In genomic region chr6:40535784-40536380, GRCh38 we compare ENCODE assay signal across 22 cellular contexts. TPM values are rescaled to one million over a fixed set of nuclear protein-coding genes. Genes with fewer than 3 reads are reported as not detected.
"Had no signal": no experiment of that assay in that cellular context is flagged by ENCODE, and none has a peak within 500 bp of the region (broad histone marks: within the 10 kb centered on the region; RNA-seq: fewer than 3 reads in every experiment).

No MANE protein-coding gene starts in this region.

- H3K27ac ChIP-seq: heart left ventricle, ovary, thoracic aorta, transverse colon had no signal

- H3K4me3 ChIP-seq: heart left ventricle, ovary, thoracic aorta, transverse colon had no signal

- H3K27me3 ChIP-seq: ovary, transverse colon had no signal

- H3K4me1 Mint-ChIP-seq: neural crest cell; stimulated activated naive B cell treated with anti-CD40 and anti-IgM and Interleukin-4, amounts not matched to agents 10 μg/mL and 1 μg/mL and 100 μg/mL, for 72 hours; stimulated activated naive CD8-positive, alpha-beta T cell treated with anti-CD3 and anti-CD28 coated beads, Interleukin-15, amount 100 ng/mL, for 72 hours had no signal

- H3K36me3 Mint-ChIP-seq: naive thymus-derived CD8-positive, alpha-beta T cell; stimulated activated naive B cell treated with anti-CD40 and anti-IgM and Interleukin-4, amounts not matched to agents 10 μg/mL and 1 μg/mL and 100 μg/mL, for 72 hours had no signal

- H3K9me3 ChIP-seq: heart left ventricle, ovary, thoracic aorta, transverse colon had no signal

- H3K4me3 Mint-ChIP-seq: naive thymus-derived CD8-positive, alpha-beta T cell; neural crest cell; stimulated activated naive B cell treated with anti-CD40 and anti-IgM and Interleukin-4, amounts not matched to agents 10 μg/mL and 1 μg/mL and 100 μg/mL, for 72 hours; stimulated activated naive CD8-positive, alpha-beta T cell treated with anti-CD3 and anti-CD28 coated beads, Interleukin-15, amount 100 ng/mL, for 72 hours had no signal

- H3K4me1 ChIP-seq: heart left ventricle, transverse colon had no signal

- H3K9me3 Mint-ChIP-seq: naive thymus-derived CD8-positive, alpha-beta T cell; neural crest cell; stimulated activated naive B cell treated with anti-CD40 and anti-IgM and Interleukin-4, amounts not matched to agents 10 μg/mL and 1 μg/mL and 100 μg/mL, for 72 hours; stimulated activated naive CD8-positive, alpha-beta T cell treated with anti-CD3 and anti-CD28 coated beads, Interleukin-15, amount 100 ng/mL, for 72 hours had no signal

- DNase-seq: effector memory CD4-positive, alpha-beta T cell; heart left ventricle; hippocampal formation; mammary epithelial cell; nucleus accumbens; ovary; stimulated activated CD4-positive, alpha-beta T cell treated with anti-CD3 and anti-CD28 coated beads, Interleukin-2, amount 100 ng/mL, for 24 hours; stimulated activated CD4-positive, alpha-beta T cell treated with anti-CD3 and anti-CD28 coated beads, Interleukin-4, amount 100 ng/mL, for 4 hours; stimulated activated naive B cell treated with anti-CD40 and anti-IgM and Interleukin-4, amounts not matched to agents 10 μg/mL and 1 μg/mL and 100 μg/mL, for 72 hours; stimulated activated naive CD8-positive, alpha-beta T cell treated with anti-CD3 and anti-CD28 coated beads, Interleukin-15, amount 100 ng/mL, for 72 hours; transverse colon had no signal

- ATAC-seq: heart left ventricle; naive thymus-derived CD8-positive, alpha-beta T cell; sciatic nerve; stimulated activated naive B cell treated with anti-CD40 and anti-IgM and Interleukin-4, amounts not matched to agents 10 μg/mL and 1 μg/mL and 100 μg/mL, for 72 hours; stimulated activated naive CD8-positive, alpha-beta T cell treated with anti-CD3 and anti-CD28 coated beads, Interleukin-15, amount 100 ng/mL, for 72 hours had no signal

- H3K27ac Mint-ChIP-seq: naive thymus-derived CD8-positive, alpha-beta T cell; progenitor cell of endocrine pancreas; stimulated activated naive B cell treated with anti-CD40 and anti-IgM and Interleukin-4, amounts not matched to agents 10 μg/mL and 1 μg/mL and 100 μg/mL, for 72 hours had no signal

- H3K36me3 ChIP-seq: heart left ventricle, ovary, thoracic aorta, transverse colon had no signal

RNA-seq across cellular contexts. Expression of gene LRFN2, which starts 51.3 kb away (rescaled TPM):
- total RNA-seq: fibroblast of lung; glomerular endothelial cell; heart left ventricle; kidney epithelial cell; mammary epithelial cell; mesenteric fat pad; naive thymus-derived CD8-positive, alpha-beta T cell; neural crest cell; skeletal muscle tissue; subcutaneous adipose tissue; thoracic aorta had no signal
